Comparison of ENCODE assay signal across 8 cellular contexts in genomic region chr11:3408722-3409121, GRCh38. TPM values are rescaled to one million over a fixed set of nuclear protein-coding genes. Genes with fewer than 3 reads are reported as not detected.
A peak's percentile ranks its signal among the peaks of the same experiment; 100 is the strongest.
DNase-seq lines count a peak whose midpoint lies in the region; ATAC-seq and TF ChIP-seq lines count a peak whose summit lies in the region.
"Not testable (repeated sequence)": the region's sequence is repeated elsewhere in the genome, so short reads cannot be mapped to it uniquely, and the experiment has no call there.

No MANE protein-coding gene starts in this region.

- DNase-seq in C1 segment of cervical spinal cord (lab: John Stamatoyannopoulos, UW) (peak in 8 of 14 donors; percentile 6 to 56 (median 42)), HK-2 (ENCODE audit: unreplicated experiment) (peak; percentile 50), NCI-H510A treated with DMSO at 0.1 percent for 48 hours (lab: John Stamatoyannopoulos, UW) (peak; percentile 17), amniotic stem cell (lab: John Stamatoyannopoulos, UW) (peak; percentile 3), germinal center (ENCODE audit: low spot score) (peak; percentile 70)
- DNase-seq in natural killer cell treated with Interleukin-12 subunit alpha and Interleukin-12 subunit beta and Interleukin-15 and Interleukin-18, amount 100 ng/mL, for 72 hours (ENCODE audit: low spot score) = peak; percentile 82
- peak; percentile 52 for DNase-seq in stimulated activated CD8-positive, alpha-beta memory T cell treated with anti-CD3 and anti-CD28 coated beads, Interleukin-15, amount 100 ng/mL, for 24 hours (ENCODE audit: low read depth)

- not testable (repeated sequence) for H3K27me3 Mint-ChIP-seq in natural killer cell treated with Interleukin-12 subunit alpha and Interleukin-12 subunit beta and Interleukin-15 and Interleukin-18, amount 100 ng/mL, for 72 hours

- ATAC-seq in natural killer cell treated with Interleukin-12 subunit alpha and Interleukin-12 subunit beta and Interleukin-15 and Interleukin-18, amount 100 ng/mL, for 72 hours = not testable (repeated sequence)

- TF ChIP-seq CTCF in WI38 (IDR thresholded peaks at IDR 0.05; ENCODE audit: low read depth, low read length) = peak; percentile 67

- not testable (repeated sequence) for H3K4me1 Mint-ChIP-seq in natural killer cell treated with Interleukin-12 subunit alpha and Interleukin-12 subunit beta and Interleukin-15 and Interleukin-18, amount 100 ng/mL, for 72 hours (ENCODE audit: low read depth in 2 of 2)

- H3K9me3 Mint-ChIP-seq in natural killer cell treated with Interleukin-12 subunit alpha and Interleukin-12 subunit beta and Interleukin-15 and Interleukin-18, amount 100 ng/mL, for 72 hours = not testable (repeated sequence)

- not testable (repeated sequence) for H3K27ac Mint-ChIP-seq in natural killer cell treated with Interleukin-12 subunit alpha and Interleukin-12 subunit beta and Interleukin-15 and Interleukin-18, amount 100 ng/mL, for 72 hours

- H3K4me3 ChIP-seq in WI38 (ENCODE audit: low read depth, low read length) = not testable (repeated sequence)

- not testable (repeated sequence) for H3K36me3 Mint-ChIP-seq in natural killer cell treated with Interleukin-12 subunit alpha and Interleukin-12 subunit beta and Interleukin-15 and Interleukin-18, amount 100 ng/mL, for 72 hours

- H3K4me3 Mint-ChIP-seq in natural killer cell treated with Interleukin-12 subunit alpha and Interleukin-12 subunit beta and Interleukin-15 and Interleukin-18, amount 100 ng/mL, for 72 hours = not testable (repeated sequence)

RNA-seq across cellular contexts. Expression of gene ZNF195, which starts 29.8 kb away (rescaled TPM):
- 10 to 100 TPM; 46.8 to 53.9 TPM for total RNA-seq in natural killer cell treated with Interleukin-12 subunit alpha and Interleukin-12 subunit beta and Interleukin-15 and Interleukin-18, amount 100 ng/mL, for 72 hours

Comparison
In these comparisons a context has a peak if more than half of its experiments do, and no peak if none do; other contexts are left out.
1. DNase-seq: peak in every context shown above with its lines; median percentile 82 in natural killer cell treated with Interleukin-12 subunit alpha and Interleukin-12 subunit beta and Interleukin-15 and Interleukin-18, amount 100 ng/mL, for 72 hours; 70 in germinal center; 52 in stimulated activated CD8-positive, alpha-beta memory T cell treated with anti-CD3 and anti-CD28 coated beads, Interleukin-15, amount 100 ng/mL, for 24 hours; 50 in HK-2; 42 in C1 segment of cervical spinal cord; 17 in NCI-H510A treated with DMSO at 0.1 percent for 48 hours; 3 in amniotic stem cell.